Comparison of ENCODE assay signal across 1 cellular context in the genomic region with DNA sequence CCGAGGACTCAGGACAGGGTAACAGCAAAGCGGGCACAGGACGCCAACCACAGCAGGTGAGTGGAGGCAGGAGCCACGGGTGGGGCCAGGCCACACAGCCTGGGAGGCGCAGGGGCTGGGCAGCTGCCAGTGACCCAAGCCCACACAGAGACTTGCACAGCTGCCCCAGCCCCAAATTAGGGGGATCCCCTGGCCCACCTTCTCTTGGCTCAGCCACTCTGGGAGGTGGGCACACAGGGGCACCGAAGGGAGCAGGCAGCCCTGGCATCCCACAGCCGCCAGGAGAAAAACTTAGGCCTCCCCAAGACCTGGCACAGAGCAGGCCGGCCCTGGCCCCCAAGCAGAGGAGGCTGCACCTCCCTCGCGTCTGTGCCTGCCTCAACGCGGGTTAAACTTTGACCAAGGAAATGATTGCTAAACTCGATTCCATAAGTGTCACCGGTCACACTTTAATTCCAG.
TF ChIP-seq lines count a peak whose summit lies in the region.

A gene (plus strand): TSS at position 458 of the 459 bp plus-strand sequence. CDS start 337 bp downstream, outside the sequence.

TF ChIP-seq in H1, 55 proteins besides CTCF, POLR2A, EP300 and RAD21:
- TF ChIP-seq TBP (IDR thresholded peaks at IDR 0.05; ENCODE audit: low read depth, low read length), result no peak
- TF ChIP-seq CHD2 (IDR thresholded peaks at IDR 0.05; ENCODE audit: low read length), result no peak
- no peak for TF ChIP-seq SRF (IDR thresholded peaks at IDR 0.05; ENCODE audit: low read depth, low read length)
- no peak for TF ChIP-seq SIN3A (conservative IDR thresholded peaks at IDR 0.05 in 1 of 2, IDR thresholded peaks at IDR 0.05 in 1 of 2; ENCODE audit: low read depth in 1 of 2, low read length in 2 of 2)
- no peak for TF ChIP-seq KDM1A (IDR thresholded peaks at IDR 0.05; ENCODE audit: borderline replicate concordance, low read length)
- no peak for TF ChIP-seq BRCA1 (IDR thresholded peaks at IDR 0.05; ENCODE audit: low read depth, low read length)
- TF ChIP-seq FOSL1 (IDR thresholded peaks at IDR 0.05; ENCODE audit: insufficient read depth, low read depth, low read length), result no peak
- TF ChIP-seq SIX5 (IDR thresholded peaks at IDR 0.05; ENCODE audit: low read depth, low read length), result no peak
- no peak for TF ChIP-seq TAF1 (IDR thresholded peaks at IDR 0.05; ENCODE audit: low read depth, low read length)
- no peak for TF ChIP-seq TCF12 (IDR thresholded peaks at IDR 0.05; ENCODE audit: low read depth, low read length)
- TF ChIP-seq POLR2AphosphoS5 (IDR thresholded peaks at IDR 0.05; ENCODE audit: low read depth, low read length), result no peak
- no peak for TF ChIP-seq MAFK (IDR thresholded peaks at IDR 0.05; ENCODE audit: low read depth, low read length)
- no peak for TF ChIP-seq SIRT6 (IDR thresholded peaks at IDR 0.05; ENCODE audit: low read length)
- TF ChIP-seq GTF2F1 (IDR thresholded peaks at IDR 0.05; ENCODE audit: borderline replicate concordance, low read depth, low read length), result no peak
- no peak for TF ChIP-seq CHD1 (IDR thresholded peaks at IDR 0.05; ENCODE audit: low read depth, low read length)
